15 cellular contexts compared by ENCODE assay signal in genomic region chr16:53713403-53714013, GRCh38.
"Had no signal": no experiment of that assay in that cellular context is flagged by ENCODE, and none has a peak within 500 bp of the region (broad histone marks: within the 10 kb centered on the region; RNA-seq: fewer than 3 reads in every experiment).

No MANE protein-coding gene starts in this region.

- H2AFZ ChIP-seq: neural progenitor cell, parathyroid adenoma had no signal

- H3K36me3 ChIP-seq: brain microvascular endothelial cell, neural progenitor cell, upper lobe of left lung had no signal

- H3K27me3 ChIP-seq: brain microvascular endothelial cell, neural progenitor cell, upper lobe of left lung had no signal

- H3K4me3 ChIP-seq: neural progenitor cell, upper lobe of left lung had no signal

- H3K27ac ChIP-seq: brain microvascular endothelial cell, neural progenitor cell, parathyroid adenoma had no signal

- H3K9ac ChIP-seq: neural progenitor cell, parathyroid adenoma had no signal

- DNase-seq: activated CD4-positive, alpha-beta T cell treated with anti-CD3 and anti-CD28 coated beads, Interleukin-2, amount 50 U/mL, for 1 hour; activated naive CD4-positive, alpha-beta T cell treated with anti-CD3 and anti-CD28 coated beads, Interleukin-2, amount 10 ng/mL, durations not matched to agents 7 days and 5 days; amniotic stem cell; brain microvascular endothelial cell; cerebellar nuclear complex; dermis blood vessel endothelial cell; endodermal cell; erythroblast; foreskin melanocyte; small intestine; substantia nigra; upper lobe of left lung had no signal

- H3K4me2 ChIP-seq: neural progenitor cell had no signal

- H3K9me3 ChIP-seq: upper lobe of left lung had no signal

- ATAC-seq: WTC11 had no signal
